In genomic region chr13:39451860-39452301, GRCh38 we compare ENCODE assay signal across 8 cellular contexts.
DNase-seq lines count a peak whose midpoint lies in the region; ATAC-seq and TF ChIP-seq lines count a peak whose summit lies in the region.

No MANE protein-coding gene starts in this region.

- DNase-seq in G401 (ENCODE audit: low spot score): peak; percentile 95
- DNase-seq in NCI-H1694 (lab: John Stamatoyannopoulos, UW): peak; percentile 37
- peak; percentile 81 for DNase-seq in brain pericyte (ENCODE audit: low read depth, low spot score)
- peak; percentile 74 for DNase-seq in naive B cell
- no peak for DNase-seq in GM13976 (ENCODE audit: low spot score)
- DNase-seq in CD8-positive, alpha-beta memory T cell: no peak
- no peak for DNase-seq in SK-N-DZ (ENCODE audit: low spot score)

- no peaks in the 10 kb centered on the region for H3K27me3 Mint-ChIP-seq in naive B cell
- peaks cover 3 to 31% of the 10 kb centered on the region in 2 donors for H3K27me3 Mint-ChIP-seq in CD8-positive, alpha-beta memory T cell

- H3K27me3 ChIP-seq in CD8-positive, alpha-beta memory T cell (ENCODE audit: insufficient read depth, low read length, poor library complexity, severe bottlenecking): no peaks in the 10 kb centered on the region

- no peak overlapping the region for H3K27ac ChIP-seq in CD8-positive, alpha-beta memory T cell (ENCODE audit: low read depth, low read length)

- no peak overlapping the region for H3K4me3 ChIP-seq in CD8-positive, alpha-beta memory T cell (ENCODE audit: low read length)

- in situ Hi-C loops in G401 (cut with HindIII; ENCODE audit: low sequenced_read_pairs) (no loop called here), GM13976 (cut with MboI; ENCODE audit: low sequenced_read_pairs, unreplicated experiment) (no loop called here)

- H3K36me3 ChIP-seq in CD8-positive, alpha-beta memory T cell (ENCODE audit: insufficient read depth, low read length): no peaks in the 10 kb centered on the region

- no peaks in the 10 kb centered on the region for H3K36me3 Mint-ChIP-seq in naive B cell
- no peaks in the 10 kb centered on the region for H3K36me3 Mint-ChIP-seq in CD8-positive, alpha-beta memory T cell

- H3K4me1 ChIP-seq in CD8-positive, alpha-beta memory T cell (ENCODE audit: insufficient read depth, low read length): no peaks in the 10 kb centered on the region

- H3K27ac Mint-ChIP-seq in naive B cell: peak overlapping the region; percentile 75 to 94 (median 90)
- no peak overlapping the region for H3K27ac Mint-ChIP-seq in CD8-positive, alpha-beta memory T cell

- H3K4me1 Mint-ChIP-seq in naive B cell: peaks cover 9 to 20% (median 13%) of the 10 kb centered on the region in 3 donors
- H3K4me1 Mint-ChIP-seq in CD8-positive, alpha-beta memory T cell: no peaks in the 10 kb centered on the region

- no peak for TF ChIP-seq CTCF in GM13976 (IDR thresholded peaks at IDR 0.05; ENCODE audit: borderline replicate concordance, control extremely low read depth, extremely low read depth, insufficient read depth, missing control alignments)

- no peaks in the 10 kb centered on the region for H3K9me3 ChIP-seq in CD8-positive, alpha-beta memory T cell (ENCODE audit: low read length)

- ATAC-seq in naive B cell (ENCODE audit: low read depth in 2 of 2): peak; percentile 92 to 95
- ATAC-seq in GM21576 (IDR thresholded peaks at IDR 0.05; ENCODE audit: unreplicated experiment): no peak

- CTCF ChIA-PET in CD8-positive, alpha-beta memory T cell (lab: Charles Lee): no interaction called here

- H3K9me3 Mint-ChIP-seq in naive B cell: peaks cover 0 to 2% (median 0%) of the 10 kb centered on the region in 7 donors
- H3K9me3 Mint-ChIP-seq in CD8-positive, alpha-beta memory T cell: peaks cover 0 to 3% (median 0%) of the 10 kb centered on the region in 5 donors

- peak overlapping the region; percentile 5 to 83 (median 40) for H3K4me3 Mint-ChIP-seq in naive B cell
- no peak overlapping the region for H3K4me3 Mint-ChIP-seq in CD8-positive, alpha-beta memory T cell

- POLR2A ChIA-PET in CD8-positive, alpha-beta memory T cell (lab: Charles Lee): no interaction called here

Comparison
In these comparisons a context has a peak if more than half of its experiments do, and no peak if none do; other contexts are left out.
1. DNase-seq: peak in G401 (single experiment), NCI-H1694 (single experiment), brain pericyte (single experiment) and naive B cell (single experiment); none in GM13976 (single experiment), CD8-positive, alpha-beta memory T cell (0 of 5) and SK-N-DZ (single experiment).
2. H3K27ac Mint-ChIP-seq: peak in naive B cell (6 of 6); none in CD8-positive, alpha-beta memory T cell (0 of 8).
3. H3K4me3 Mint-ChIP-seq: peak in naive B cell (8 of 8); none in CD8-positive, alpha-beta memory T cell (0 of 7).